Comparison of ENCODE assay signal across 1 cellular context in the genomic region with DNA sequence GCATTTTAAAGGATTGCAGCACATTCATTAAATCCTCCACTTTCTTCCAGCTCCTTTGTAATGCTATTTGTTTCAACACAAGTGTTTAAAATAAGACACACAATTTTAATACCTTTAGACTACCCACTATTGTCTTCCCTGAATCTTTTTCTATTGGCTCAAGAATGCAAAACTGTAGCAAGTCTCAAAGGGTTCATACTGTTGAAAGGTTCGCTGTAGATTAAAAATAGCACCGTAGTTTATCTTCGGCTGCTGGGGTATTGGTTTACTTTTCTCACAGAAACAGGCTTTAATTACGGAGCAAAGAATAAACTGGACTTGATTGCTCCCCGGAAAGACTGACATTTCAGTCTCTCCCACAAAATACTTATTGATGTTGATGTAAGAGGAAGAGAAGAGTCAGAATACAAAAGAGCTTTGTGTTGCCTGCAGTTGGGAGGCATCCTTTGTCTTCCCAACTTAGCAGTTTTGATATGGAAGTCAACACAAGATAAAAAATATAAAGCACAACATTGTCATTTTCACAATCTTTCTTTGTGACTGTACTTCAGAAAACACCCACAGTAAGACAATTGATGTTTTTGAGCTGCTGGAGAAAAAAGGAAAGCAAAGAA.
TF ChIP-seq lines count a peak whose summit lies in the region.

No MANE protein-coding gene starts in this region.

TF ChIP-seq in GM23338, 12 proteins besides CTCF, POLR2A, EP300 and RAD21 (continued from another document):
- TF ChIP-seq, protein P1, sequence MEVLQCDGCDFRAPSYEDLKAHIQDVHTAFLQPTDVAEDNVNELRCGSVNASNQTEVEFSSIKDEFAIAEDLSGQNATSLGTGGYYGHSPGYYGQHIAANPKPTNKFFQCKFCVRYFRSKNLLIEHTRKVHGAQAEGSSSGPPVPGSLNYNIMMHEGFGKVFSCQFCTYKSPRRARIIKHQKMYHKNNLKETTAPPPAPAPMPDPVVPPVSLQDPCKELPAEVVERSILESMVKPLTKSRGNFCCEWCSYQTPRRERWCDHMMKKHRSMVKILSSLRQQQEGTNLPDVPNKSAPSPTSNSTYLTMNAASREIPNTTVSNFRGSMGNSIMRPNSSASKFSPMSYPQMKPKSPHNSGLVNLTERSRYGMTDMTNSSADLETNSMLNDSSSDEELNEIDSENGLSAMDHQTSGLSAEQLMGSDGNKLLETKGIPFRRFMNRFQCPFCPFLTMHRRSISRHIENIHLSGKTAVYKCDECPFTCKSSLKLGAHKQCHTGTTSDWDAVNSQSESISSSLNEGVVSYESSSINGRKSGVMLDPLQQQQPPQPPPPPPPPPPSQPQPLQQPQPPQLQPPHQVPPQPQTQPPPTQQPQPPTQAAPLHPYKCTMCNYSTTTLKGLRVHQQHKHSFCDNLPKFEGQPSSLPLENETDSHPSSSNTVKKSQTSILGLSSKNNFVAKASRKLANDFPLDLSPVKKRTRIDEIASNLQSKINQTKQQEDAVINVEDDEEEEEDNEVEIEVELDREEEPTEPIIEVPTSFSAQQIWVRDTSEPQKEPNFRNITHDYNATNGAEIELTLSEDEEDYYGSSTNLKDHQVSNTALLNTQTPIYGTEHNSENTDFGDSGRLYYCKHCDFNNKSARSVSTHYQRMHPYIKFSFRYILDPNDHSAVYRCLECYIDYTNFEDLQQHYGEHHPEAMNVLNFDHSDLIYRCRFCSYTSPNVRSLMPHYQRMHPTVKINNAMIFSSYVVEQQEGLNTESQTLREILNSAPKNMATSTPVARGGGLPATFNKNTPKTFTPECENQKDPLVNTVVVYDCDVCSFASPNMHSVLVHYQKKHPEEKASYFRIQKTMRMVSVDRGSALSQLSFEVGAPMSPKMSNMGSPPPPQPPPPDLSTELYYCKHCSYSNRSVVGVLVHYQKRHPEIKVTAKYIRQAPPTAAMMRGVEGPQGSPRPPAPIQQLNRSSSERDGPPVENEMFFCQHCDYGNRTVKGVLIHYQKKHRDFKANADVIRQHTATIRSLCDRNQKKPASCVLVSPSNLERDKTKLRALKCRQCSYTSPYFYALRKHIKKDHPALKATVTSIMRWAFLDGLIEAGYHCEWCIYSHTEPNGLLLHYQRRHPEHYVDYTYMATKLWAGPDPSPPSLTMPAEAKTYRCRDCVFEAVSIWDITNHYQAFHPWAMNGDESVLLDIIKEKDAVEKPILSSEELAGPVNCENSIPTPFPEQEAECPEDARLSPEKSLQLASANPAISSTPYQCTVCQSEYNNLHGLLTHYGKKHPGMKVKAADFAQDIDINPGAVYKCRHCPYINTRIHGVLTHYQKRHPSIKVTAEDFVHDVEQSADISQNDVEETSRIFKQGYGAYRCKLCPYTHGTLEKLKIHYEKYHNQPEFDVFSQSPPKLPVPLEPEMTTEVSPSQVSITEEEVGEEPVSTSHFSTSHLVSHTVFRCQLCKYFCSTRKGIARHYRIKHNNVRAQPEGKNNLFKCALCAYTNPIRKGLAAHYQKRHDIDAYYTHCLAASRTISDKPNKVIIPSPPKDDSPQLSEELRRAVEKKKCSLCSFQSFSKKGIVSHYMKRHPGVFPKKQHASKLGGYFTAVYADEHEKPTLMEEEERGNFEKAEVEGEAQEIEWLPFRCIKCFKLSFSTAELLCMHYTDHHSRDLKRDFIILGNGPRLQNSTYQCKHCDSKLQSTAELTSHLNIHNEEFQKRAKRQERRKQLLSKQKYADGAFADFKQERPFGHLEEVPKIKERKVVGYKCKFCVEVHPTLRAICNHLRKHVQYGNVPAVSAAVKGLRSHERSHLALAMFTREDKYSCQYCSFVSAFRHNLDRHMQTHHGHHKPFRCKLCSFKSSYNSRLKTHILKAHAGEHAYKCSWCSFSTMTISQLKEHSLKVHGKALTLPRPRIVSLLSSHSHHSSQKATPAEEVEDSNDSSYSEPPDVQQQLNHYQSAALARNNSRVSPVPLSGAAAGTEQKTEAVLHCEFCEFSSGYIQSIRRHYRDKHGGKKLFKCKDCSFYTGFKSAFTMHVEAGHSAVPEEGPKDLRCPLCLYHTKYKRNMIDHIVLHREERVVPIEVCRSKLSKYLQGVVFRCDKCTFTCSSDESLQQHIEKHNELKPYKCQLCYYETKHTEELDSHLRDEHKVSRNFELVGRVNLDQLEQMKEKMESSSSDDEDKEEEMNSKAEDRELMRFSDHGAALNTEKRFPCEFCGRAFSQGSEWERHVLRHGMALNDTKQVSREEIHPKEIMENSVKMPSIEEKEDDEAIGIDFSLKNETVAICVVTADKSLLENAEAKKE (CRISPR knock-in tag; IDR thresholded peaks at IDR 0.05) = no peak
TF ChIP-seq in GM23338: peak in this region for 0.
